ENCODE assay signal across 1 cellular context in the genomic region with DNA sequence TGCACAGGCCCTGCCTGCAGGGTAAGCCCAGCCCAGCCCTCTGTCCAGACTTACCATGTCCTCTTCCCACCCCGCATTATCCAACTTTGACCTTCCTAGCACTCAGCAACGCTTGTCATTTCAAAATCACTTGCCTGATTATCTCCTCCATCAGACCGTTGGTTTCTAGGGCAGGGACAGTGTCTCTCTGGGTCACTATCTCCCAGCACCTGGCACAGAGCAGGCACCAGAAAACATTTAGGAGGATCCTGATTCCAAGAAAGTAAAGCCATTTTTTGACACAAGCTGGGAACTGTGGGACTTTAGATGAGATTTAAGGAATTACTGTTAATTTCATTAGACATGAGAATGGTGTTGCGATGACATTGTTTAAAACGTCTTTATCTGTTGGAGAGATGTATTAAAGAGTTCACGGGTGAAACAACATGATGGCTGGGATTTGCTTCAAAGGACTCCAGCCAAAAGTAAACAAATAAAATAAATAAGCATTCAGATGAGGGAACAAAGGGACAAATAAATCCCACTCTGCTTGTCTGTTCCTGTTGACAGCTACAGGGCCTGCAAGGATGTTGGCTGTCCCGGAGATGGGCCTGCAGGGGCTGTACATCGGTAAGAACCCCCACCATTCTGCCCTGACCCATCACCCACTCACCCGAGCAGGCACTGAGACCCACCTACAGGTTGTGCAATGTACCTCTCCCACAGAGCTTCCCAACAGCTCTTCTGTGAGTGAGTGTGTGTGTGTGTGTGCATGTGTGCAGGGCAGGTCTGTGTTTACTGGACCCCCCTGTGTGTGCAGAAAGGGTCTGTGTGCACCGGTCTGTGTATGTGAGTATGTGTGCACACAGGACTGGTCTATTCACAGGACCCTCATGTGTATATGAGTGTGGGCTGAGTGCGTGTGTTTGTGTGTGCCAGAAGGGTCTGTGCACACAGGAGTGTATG.
A peak's percentile ranks its signal among the peaks of the same experiment; 100 is the strongest.
TF ChIP-seq lines count a peak whose summit lies in the region.

No MANE protein-coding gene starts in this region.

TF ChIP-seq in HEK293, 187 proteins besides CTCF, POLR2A, EP300 and RAD21:
- TF ChIP-seq ZFHX2 (tag by site-specific recombination; conservative IDR thresholded peaks at IDR 0.05) (peak; percentile 83), ZIC2 (tag by site-specific recombination; IDR thresholded peaks at IDR 0.05) (peak; percentile 78), EGR2 (tag by site-specific recombination; IDR thresholded peaks at IDR 0.05; ENCODE audit: low read depth) (peak; percentile 87), ZNF146 (tag by site-specific recombination; IDR thresholded peaks at IDR 0.05) (no peak), GLIS1 (tag by site-specific recombination; IDR thresholded peaks at IDR 0.05) (peak; percentile 88), TCF7L2 (IDR thresholded peaks at IDR 0.05; ENCODE audit: borderline replicate concordance, low read depth, low read length) (peak; percentile 35; the same call in 1 of the 2 replicates)
